ENCODE assay signal across 1 cellular context in the genomic region with DNA sequence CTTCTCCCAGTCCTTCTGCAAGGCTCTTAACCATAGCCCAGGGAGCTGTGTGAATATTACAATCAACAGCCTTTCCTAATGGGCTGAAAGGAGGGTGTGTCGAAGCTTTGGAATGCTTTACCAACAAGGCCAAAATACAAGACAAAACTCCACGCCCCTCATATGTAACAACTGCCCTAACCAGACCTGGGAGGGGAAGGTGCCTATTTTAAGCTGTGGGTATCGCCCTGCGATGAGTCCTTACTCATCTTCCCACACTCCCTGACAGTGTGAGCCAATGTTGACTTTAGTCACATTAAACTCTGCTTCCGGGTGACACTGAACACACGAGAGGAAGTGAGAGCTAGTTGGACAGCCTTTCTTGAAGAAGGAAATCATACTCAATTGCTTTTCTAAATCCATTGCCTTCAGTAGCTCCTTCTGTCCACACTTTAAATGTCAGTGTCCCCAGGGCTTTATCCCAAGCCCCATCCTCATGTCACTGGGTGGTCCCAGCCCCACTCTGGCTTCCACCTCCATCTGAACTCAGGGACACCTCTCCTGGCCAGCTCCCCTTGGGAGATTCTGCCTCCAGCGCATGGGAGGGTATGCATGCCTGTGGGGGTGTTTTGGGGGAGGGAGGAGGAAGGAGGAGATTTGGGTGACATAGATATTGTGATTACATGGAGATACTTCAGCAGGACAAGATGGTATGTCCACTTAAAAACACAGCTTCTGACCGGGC.
TF ChIP-seq lines count a peak whose summit lies in the region.

No MANE protein-coding gene starts in this region.

TF ChIP-seq in IMR-90, 13 proteins besides CTCF, POLR2A, EP300 and RAD21 (continued from another document):
- TF ChIP-seq, protein P1, sequence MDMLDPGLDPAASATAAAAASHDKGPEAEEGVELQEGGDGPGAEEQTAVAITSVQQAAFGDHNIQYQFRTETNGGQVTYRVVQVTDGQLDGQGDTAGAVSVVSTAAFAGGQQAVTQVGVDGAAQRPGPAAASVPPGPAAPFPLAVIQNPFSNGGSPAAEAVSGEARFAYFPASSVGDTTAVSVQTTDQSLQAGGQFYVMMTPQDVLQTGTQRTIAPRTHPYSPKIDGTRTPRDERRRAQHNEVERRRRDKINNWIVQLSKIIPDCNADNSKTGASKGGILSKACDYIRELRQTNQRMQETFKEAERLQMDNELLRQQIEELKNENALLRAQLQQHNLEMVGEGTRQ (IDR thresholded peaks at IDR 0.05; ENCODE audit: low read depth, low read length) = no peak
- TF ChIP-seq, protein P2, sequence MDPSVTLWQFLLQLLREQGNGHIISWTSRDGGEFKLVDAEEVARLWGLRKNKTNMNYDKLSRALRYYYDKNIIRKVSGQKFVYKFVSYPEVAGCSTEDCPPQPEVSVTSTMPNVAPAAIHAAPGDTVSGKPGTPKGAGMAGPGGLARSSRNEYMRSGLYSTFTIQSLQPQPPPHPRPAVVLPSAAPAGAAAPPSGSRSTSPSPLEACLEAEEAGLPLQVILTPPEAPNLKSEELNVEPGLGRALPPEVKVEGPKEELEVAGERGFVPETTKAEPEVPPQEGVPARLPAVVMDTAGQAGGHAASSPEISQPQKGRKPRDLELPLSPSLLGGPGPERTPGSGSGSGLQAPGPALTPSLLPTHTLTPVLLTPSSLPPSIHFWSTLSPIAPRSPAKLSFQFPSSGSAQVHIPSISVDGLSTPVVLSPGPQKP (IDR thresholded peaks at IDR 0.05; ENCODE audit: borderline replicate concordance, low read depth, low read length) = no peak
